1 cellular context compared by ENCODE assay signal in the genomic region with DNA sequence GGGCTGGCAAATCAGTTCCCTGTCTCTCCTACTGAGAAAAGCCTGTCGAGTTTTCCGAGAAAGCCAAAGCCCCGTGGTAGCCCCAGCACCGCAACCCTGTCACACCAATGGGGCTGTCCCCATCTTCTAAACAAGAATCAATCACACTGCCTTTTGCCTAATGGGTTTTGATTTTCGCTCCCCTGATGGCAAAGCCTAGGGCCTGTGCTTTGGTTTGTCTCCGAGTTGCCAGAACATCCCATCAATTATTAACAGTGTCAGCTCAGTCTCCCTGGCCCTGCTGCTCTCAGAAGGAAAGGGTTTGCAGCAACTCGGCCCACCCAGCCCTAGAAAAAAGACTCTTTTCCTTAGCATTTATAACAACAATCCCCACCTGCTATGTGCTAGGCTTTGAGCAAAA.
TF ChIP-seq lines count a peak whose summit lies in the region.

No MANE protein-coding gene starts in this region.

TF ChIP-seq in HepG2, 621 proteins besides CTCF, POLR2A, EP300 and RAD21 (continued from another document):
- TF ChIP-seq, protein P1, sequence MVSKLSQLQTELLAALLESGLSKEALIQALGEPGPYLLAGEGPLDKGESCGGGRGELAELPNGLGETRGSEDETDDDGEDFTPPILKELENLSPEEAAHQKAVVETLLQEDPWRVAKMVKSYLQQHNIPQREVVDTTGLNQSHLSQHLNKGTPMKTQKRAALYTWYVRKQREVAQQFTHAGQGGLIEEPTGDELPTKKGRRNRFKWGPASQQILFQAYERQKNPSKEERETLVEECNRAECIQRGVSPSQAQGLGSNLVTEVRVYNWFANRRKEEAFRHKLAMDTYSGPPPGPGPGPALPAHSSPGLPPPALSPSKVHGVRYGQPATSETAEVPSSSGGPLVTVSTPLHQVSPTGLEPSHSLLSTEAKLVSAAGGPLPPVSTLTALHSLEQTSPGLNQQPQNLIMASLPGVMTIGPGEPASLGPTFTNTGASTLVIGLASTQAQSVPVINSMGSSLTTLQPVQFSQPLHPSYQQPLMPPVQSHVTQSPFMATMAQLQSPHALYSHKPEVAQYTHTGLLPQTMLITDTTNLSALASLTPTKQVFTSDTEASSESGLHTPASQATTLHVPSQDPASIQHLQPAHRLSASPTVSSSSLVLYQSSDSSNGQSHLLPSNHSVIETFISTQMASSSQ (IDR thresholded peaks at IDR 0.05; ENCODE audit: low read depth), result peak; percentile 22; the same call in 1 of the 2 replicates
- TF ChIP-seq, protein P1 (CRISPR knock-in tag; IDR thresholded peaks at IDR 0.05; ENCODE audit: borderline replicate concordance), result no peak
- no peak for TF ChIP-seq PAX8 (CRISPR knock-in tag; IDR thresholded peaks at IDR 0.05; ENCODE audit: borderline replicate concordance)
